ENCODE assay signal across 1 cellular context in the genomic region with DNA sequence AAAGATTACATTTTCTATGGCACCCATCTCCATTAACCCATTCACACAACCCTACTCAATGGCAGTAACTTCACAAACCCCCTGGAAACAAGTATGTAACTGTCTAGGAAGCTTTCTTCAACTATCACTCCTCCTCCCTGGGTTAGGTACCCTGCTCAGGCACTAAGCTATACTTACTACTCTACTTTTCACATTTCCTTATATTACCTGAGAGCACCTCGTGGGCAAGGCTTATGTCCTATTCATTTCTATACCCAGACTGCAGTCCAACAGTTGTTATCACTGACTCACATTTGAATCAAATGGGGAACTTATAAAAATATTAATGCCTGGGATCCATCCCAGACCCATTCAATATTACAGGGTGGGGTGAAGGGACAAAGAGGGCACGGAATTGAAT.
TF ChIP-seq lines count a peak whose summit lies in the region.

No MANE protein-coding gene starts in this region.

TF ChIP-seq in HEK293, 187 proteins besides CTCF, POLR2A, EP300 and RAD21 (continued from another document):
- TF ChIP-seq, protein P1, sequence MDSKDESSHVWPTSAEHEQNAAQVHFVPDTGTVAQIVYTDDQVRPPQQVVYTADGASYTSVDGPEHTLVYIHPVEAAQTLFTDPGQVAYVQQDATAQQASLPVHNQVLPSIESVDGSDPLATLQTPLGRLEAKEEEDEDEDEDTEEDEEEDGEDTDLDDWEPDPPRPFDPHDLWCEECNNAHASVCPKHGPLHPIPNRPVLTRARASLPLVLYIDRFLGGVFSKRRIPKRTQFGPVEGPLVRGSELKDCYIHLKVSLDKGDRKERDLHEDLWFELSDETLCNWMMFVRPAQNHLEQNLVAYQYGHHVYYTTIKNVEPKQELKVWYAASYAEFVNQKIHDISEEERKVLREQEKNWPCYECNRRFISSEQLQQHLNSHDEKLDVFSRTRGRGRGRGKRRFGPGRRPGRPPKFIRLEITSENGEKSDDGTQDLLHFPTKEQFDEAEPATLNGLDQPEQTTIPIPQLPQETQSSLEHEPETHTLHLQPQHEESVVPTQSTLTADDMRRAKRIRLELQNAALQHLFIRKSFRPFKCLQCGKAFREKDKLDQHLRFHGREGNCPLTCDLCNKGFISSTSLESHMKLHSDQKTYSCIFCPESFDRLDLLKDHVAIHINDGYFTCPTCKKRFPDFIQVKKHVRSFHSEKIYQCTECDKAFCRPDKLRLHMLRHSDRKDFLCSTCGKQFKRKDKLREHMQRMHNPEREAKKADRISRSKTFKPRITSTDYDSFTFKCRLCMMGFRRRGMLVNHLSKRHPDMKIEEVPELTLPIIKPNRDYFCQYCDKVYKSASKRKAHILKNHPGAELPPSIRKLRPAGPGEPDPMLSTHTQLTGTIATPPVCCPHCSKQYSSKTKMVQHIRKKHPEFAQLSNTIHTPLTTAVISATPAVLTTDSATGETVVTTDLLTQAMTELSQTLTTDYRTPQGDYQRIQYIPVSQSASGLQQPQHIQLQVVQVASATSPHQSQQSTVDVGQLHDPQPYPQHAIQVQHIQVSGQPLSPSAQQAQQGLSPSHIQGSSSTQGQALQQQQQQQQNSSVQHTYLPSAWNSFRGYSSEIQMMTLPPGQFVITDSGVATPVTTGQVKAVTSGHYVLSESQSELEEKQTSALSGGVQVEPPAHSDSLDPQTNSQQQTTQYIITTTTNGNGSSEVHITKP (tag by site-specific recombination; IDR thresholded peaks at IDR 0.05) = peak; percentile 44; the same call in 1 of the 2 replicates
